Comparison of ENCODE assay signal across 8 cellular contexts in the genomic region with DNA sequence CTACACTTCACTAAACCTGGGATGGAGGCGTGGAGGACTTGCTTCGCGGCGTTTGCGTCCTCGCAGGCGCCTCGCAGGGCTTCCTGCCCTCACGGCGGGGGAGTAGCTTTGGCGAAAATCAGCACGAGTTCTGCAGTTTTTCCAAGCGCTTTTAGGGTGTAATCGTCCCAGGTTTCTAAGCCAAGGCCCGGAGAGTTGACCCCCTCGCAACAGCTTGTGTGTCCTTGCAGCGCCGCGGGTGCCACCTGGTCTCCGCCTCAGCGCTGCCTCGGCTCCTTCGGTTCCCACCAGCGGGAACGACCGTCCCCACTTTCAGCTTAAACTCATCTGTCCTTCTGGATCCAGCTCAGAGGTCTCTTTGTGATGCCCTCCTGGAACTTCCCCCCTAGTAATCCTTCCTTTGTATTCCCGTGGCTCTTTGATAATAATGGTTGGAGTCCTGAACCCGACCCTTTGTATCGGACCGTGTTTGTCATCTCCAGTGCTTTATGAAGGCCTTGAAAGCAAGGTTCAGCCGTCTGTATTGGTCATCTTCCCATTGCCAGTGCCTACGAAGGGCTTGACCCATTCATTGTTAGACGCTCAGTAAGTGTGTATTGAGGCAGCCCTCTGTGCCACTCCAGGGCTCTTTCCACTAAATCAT. TPM values are rescaled to one million over a fixed set of nuclear protein-coding genes. Genes with fewer than 3 reads are reported as not detected.
DNase-seq lines count a peak whose midpoint lies in the region; ATAC-seq and TF ChIP-seq lines count a peak whose summit lies in the region.

No MANE protein-coding gene starts in this region.

- CTCF ChIA-PET in activated CD8-positive, alpha-beta memory T cell treated with anti-CD3 and anti-CD28 coated beads, Interleukin-2, amount 10 ng/mL, durations not matched to agents 7 days and 5 days (lab: Charles Lee), result interaction anchor here (0.6 to 5.7 kb wide), 8 partner anchors 19 to 1026 kb away, joined by 3 to 30 read pairs (median 6); no protein-coding TSS in a partner anchor

- H3K27me3 Mint-ChIP-seq in activated CD8-positive, alpha-beta memory T cell treated with anti-CD3 and anti-CD28 coated beads, Interleukin-2, amount 10 ng/mL, durations not matched to agents 7 days and 5 days, result no peaks in the 10 kb centered on the region

- H3K27me3 ChIP-seq in uterus, result no peaks in the 10 kb centered on the region

- 5 to 7% methylated on average over 30 to 31 of the region's 33 CpGs for WGBS in mesodermal cell (ENCODE audit: insufficient coverage in 2 of 2), 2 experiments

- intact Hi-C loops in uterus (cut with DNase I; ENCODE audit: low total_unique reads), result no loop called here

- H3K4me1 Mint-ChIP-seq in activated CD8-positive, alpha-beta memory T cell treated with anti-CD3 and anti-CD28 coated beads, Interleukin-2, amount 10 ng/mL, durations not matched to agents 7 days and 5 days, result peaks cover 36% of the 10 kb centered on the region

- peaks cover 12% of the 10 kb centered on the region for H3K36me3 ChIP-seq in mesodermal cell (ENCODE audit: control insufficient read depth, insufficient read depth, low read length)
- no peaks in the 10 kb centered on the region for H3K36me3 ChIP-seq in uterus

- no peaks in the 10 kb centered on the region for H3K9me3 Mint-ChIP-seq in activated CD8-positive, alpha-beta memory T cell treated with anti-CD3 and anti-CD28 coated beads, Interleukin-2, amount 10 ng/mL, durations not matched to agents 7 days and 5 days (ENCODE audit: low read depth)

- H3K27ac ChIP-seq in mesodermal cell (ENCODE audit: low read depth, low read length, severe bottlenecking) (peak overlapping the region; percentile 99), uterus (peak overlapping the region; percentile 97 to 98)

- no peak for TF ChIP-seq POLR2A in uterus (IDR thresholded peaks at IDR 0.05)

- peak overlapping the region; percentile 96 for H3K27ac Mint-ChIP-seq in activated CD8-positive, alpha-beta memory T cell treated with anti-CD3 and anti-CD28 coated beads, Interleukin-2, amount 10 ng/mL, durations not matched to agents 7 days and 5 days

- peaks cover 18% of the 10 kb centered on the region for H3K36me3 Mint-ChIP-seq in activated CD8-positive, alpha-beta memory T cell treated with anti-CD3 and anti-CD28 coated beads, Interleukin-2, amount 10 ng/mL, durations not matched to agents 7 days and 5 days

- H3K4me3 ChIP-seq in mesodermal cell (ENCODE audit: extremely low read depth, insufficient read depth, low read length, poor library complexity, severe bottlenecking) (peak overlapping the region; percentile 94), uterus (peak overlapping the region; percentile 78 to 91)

- DNase-seq in activated CD8-positive, alpha-beta memory T cell treated with anti-CD3 and anti-CD28 coated beads, Interleukin-2, amount 10 ng/mL, durations not matched to agents 7 days and 5 days, result no peak
- DNase-seq in activated CD8-positive, alpha-beta memory T cell treated with anti-CD3 and anti-CD28 coated beads for 24 hours, result no peak
- DNase-seq in ecto neural progenitor cell (ENCODE audit: low spot score), result peak; percentile 88
- DNase-seq in uterus, result no peak
- no peak for DNase-seq in GDM1 (lab: John Stamatoyannopoulos, UW)

- no peaks in the 10 kb centered on the region for H3K9me3 ChIP-seq in mesodermal cell (ENCODE audit: control insufficient read depth, low read length)
- no peaks in the 10 kb centered on the region for H3K9me3 ChIP-seq in uterus

- H3K4me1 ChIP-seq in mesodermal cell (ENCODE audit: control insufficient read depth, insufficient read depth, low read length, poor library complexity, severe bottlenecking), result peaks cover 5% of the 10 kb centered on the region
- peaks cover 0 to 13% of the 10 kb centered on the region in 2 donors for H3K4me1 ChIP-seq in uterus

- ATAC-seq in activated CD8-positive, alpha-beta memory T cell treated with anti-CD3 and anti-CD28 coated beads, Interleukin-2, amount 10 ng/mL, durations not matched to agents 7 days and 5 days, result no peak
- ATAC-seq in HG03039 (IDR thresholded peaks at IDR 0.05; ENCODE audit: unreplicated experiment), result peak; percentile 13

- no peak for TF ChIP-seq CTCF in uterus (IDR thresholded peaks at IDR 0.05)

- H3K4me3 Mint-ChIP-seq in activated CD8-positive, alpha-beta memory T cell treated with anti-CD3 and anti-CD28 coated beads, Interleukin-2, amount 10 ng/mL, durations not matched to agents 7 days and 5 days, result peak overlapping the region; percentile 95

TF ChIP-seq in PFSK-1, 5 proteins besides CTCF, POLR2A, EP300 and RAD21:
- TF ChIP-seq POLR2AphosphoS5 (IDR thresholded peaks at IDR 0.05; ENCODE audit: low read depth, low read length) (peak; percentile 2), FOXP2 (optimal IDR thresholded peaks at IDR 0.05; ENCODE audit: borderline replicate concordance, extremely low read depth, extremely low read length, insufficient read depth) (no peak)

RNA-seq across cellular contexts. Expression of gene SMARCE1, which starts 0.8 kb away (rescaled TPM):
- 100 to 1,000 TPM in 1 of 2 experiments, 10 to 100 TPM in 1; 90.7 to 110 TPM for total RNA-seq in activated CD8-positive, alpha-beta memory T cell treated with anti-CD3 and anti-CD28 coated beads, Interleukin-2, amount 10 ng/mL, durations not matched to agents 7 days and 5 days
- polyA plus RNA-seq in PFSK-1 (2012; ENCODE audit: insufficient read length, low read depth), result 141 TPM
- polyA plus RNA-seq in mesodermal cell (2013, experiment 1 of 2), result 214 TPM
- 215 TPM for polyA plus RNA-seq in mesodermal cell (2013, experiment 2 of 2)
- 100 to 1,000 TPM; 109 to 401 (median 159) TPM for total RNA-seq in uterus

RNA-seq across cellular contexts. Expression of gene KRT222, which starts 16.5 kb away (rescaled TPM):
- not detected for total RNA-seq in activated CD8-positive, alpha-beta memory T cell treated with anti-CD3 and anti-CD28 coated beads, Interleukin-2, amount 10 ng/mL, durations not matched to agents 7 days and 5 days
- not detected for polyA plus RNA-seq in PFSK-1 (2012; ENCODE audit: insufficient read length, low read depth)
- 0.11 TPM for polyA plus RNA-seq in mesodermal cell (2013, experiment 1 of 2)
- not detected for polyA plus RNA-seq in mesodermal cell (2013, experiment 2 of 2)
- total RNA-seq in uterus, result 1 to 10 TPM in 3 of 4 donors, not detected in 1; 1.6 to 4.2 (median 2.6) TPM

RNA-seq across cellular contexts. Expression of gene KRT24, which starts 55.1 kb away (rescaled TPM):
- total RNA-seq in activated CD8-positive, alpha-beta memory T cell treated with anti-CD3 and anti-CD28 coated beads, Interleukin-2, amount 10 ng/mL, durations not matched to agents 7 days and 5 days, result not detected
- polyA plus RNA-seq in PFSK-1 (2012; ENCODE audit: insufficient read length, low read depth), result not detected
- not detected for polyA plus RNA-seq in mesodermal cell (2013, experiment 1 of 2)
- polyA plus RNA-seq in mesodermal cell (2013, experiment 2 of 2), result not detected
- total RNA-seq in uterus, result not detected
